ENCODE assay signal across 15 cellular contexts in the genomic region with DNA sequence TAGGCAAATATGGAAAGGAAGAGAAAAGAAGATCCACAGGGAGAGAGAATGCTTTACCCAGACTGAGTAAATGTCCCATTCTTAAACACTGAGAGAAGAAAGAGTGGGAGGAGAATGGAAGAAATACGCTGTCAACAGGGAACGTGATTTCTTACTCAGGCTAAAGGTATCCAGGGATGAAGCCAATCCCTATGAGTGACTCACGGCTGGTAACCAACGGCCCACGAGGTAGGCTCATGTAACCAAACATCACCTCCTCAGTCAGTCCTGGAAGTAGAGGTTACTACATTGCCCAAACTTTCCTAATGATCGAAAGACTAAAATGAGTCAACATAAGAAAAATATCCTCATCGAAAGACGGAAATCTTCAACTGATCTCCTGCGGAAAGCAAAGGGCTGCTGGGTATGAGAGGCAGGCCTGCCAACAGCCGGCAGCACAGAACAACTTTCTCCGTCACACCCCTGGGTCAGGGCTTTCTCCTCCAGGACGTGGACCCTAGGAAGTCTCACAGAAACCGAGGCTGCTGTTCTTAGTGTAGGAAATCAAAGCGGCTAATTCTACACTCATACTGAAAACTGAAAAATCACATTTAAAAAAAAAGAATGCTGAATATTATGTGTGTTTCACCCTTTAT.
A peak's percentile ranks its signal among the peaks of the same experiment; 100 is the strongest.
DNase-seq lines count a peak whose midpoint lies in the region; ATAC-seq and TF ChIP-seq lines count a peak whose summit lies in the region.
"Had no signal": no experiment of that assay in that cellular context is flagged by ENCODE, and none has a peak within 500 bp of the region (broad histone marks: within the 10 kb centered on the region; RNA-seq: fewer than 3 reads in every experiment).

No MANE protein-coding gene starts in this region.

- no peaks in the 10 kb centered on the region for H3K36me3 ChIP-seq in GM23338 (ENCODE audit: insufficient read depth)
- H3K36me3 ChIP-seq in SK-N-SH (replicated peaks in 1 of 2; ENCODE audit: control insufficient read depth in 1 of 2, insufficient read depth in 2 of 2, low read length in 1 of 2) = no peaks in the 10 kb centered on the region
- H3K36me3 ChIP-seq in skeletal muscle satellite cell (ENCODE audit: insufficient read depth, low read length) = no peaks in the 10 kb centered on the region
- no peaks in the 10 kb centered on the region for H3K36me3 ChIP-seq in H7 (replicated peaks; ENCODE audit: control insufficient read depth, insufficient read depth, low read length)

- CTCF ChIA-PET in SK-N-SH (lab: Yijun Ruan, JAX) = no interaction called here

- peak; percentile 33; the same call in 2 of the 3 replicates for ATAC-seq in GM23338
- no peak for ATAC-seq in GM18870 (IDR thresholded peaks at IDR 0.05; ENCODE audit: unreplicated experiment)

- no peaks in the 10 kb centered on the region for H3K9me2 ChIP-seq in GM23338 (ENCODE audit: insufficient read depth)
- no peaks in the 10 kb centered on the region for H3K9me2 ChIP-seq in SK-N-SH

- no peaks in the 10 kb centered on the region for H3K27me3 Mint-ChIP-seq in GM23338 (ENCODE audit: insufficient read depth, low read depth, poor library complexity)
- H3K27me3 Mint-ChIP-seq: naive B cell had no signal

- no peak for TF ChIP-seq CTCF in GM23338 (conservative IDR thresholded peaks at IDR 0.05; ENCODE audit: low read depth in 2 of 2)
- no peak for TF ChIP-seq CTCF in SK-N-SH (IDR thresholded peaks at IDR 0.05)
- TF ChIP-seq CTCF in fibroblast of mammary gland (conservative IDR thresholded peaks at IDR 0.05; ENCODE audit: control insufficient read depth, insufficient read depth, low read depth, low read length) = peak; percentile 2

- H3K9ac ChIP-seq in SK-N-SH (no peak overlapping the region; the same call in 1 of the 2 replicates), skeletal muscle satellite cell (ENCODE audit: low read depth, low read length) (peak overlapping the region; percentile 11)

- no peak overlapping the region for H3K27ac ChIP-seq in GM23338 (ENCODE audit: low read depth)
- H3K27ac ChIP-seq in SK-N-SH (ENCODE audit: low read depth in 2 of 2, low read length in 1 of 2) = peak overlapping the region in 1 of 2 experiments; percentile 67; a peak in 2 of 4 replicates
- H3K27ac ChIP-seq: dorsolateral prefrontal cortex, stomach, VCaP had no signal

- TF ChIP-seq EP300 in SK-N-SH (IDR thresholded peaks at IDR 0.05; ENCODE audit: borderline replicate concordance in 1 of 2, low read depth in 1 of 2, low read length in 1 of 2) = peak in 1 of 2 experiments; percentile 44; a peak in 1 of 4 replicates

- WGBS in SK-N-SH (ENCODE audit: low lambda C conversion rate) = 54% methylated on average over 14 of the region's 14 CpGs

- no peaks in the 10 kb centered on the region for H3F3A ChIP-seq in GM23338 (replicated peaks; ENCODE audit: low read depth)
- peaks cover 14% of the 10 kb centered on the region for H3F3A ChIP-seq in SK-N-SH (replicated peaks; ENCODE audit: insufficient read depth)

- H3K79me2 ChIP-seq in GM23338 (replicated peaks; ENCODE audit: insufficient read depth) (no peaks in the 10 kb centered on the region), SK-N-SH (ENCODE audit: insufficient read depth) (no peaks in the 10 kb centered on the region)

- H3K4me1 ChIP-seq in GM23338 (ENCODE audit: insufficient read depth) (no peaks in the 10 kb centered on the region), SK-N-SH (ENCODE audit: control insufficient read depth in 1 of 2, insufficient read depth in 2 of 2, low read depth in 1 of 2, low read length in 1 of 2) (peaks cover 0 to 4% of the 10 kb centered on the region in 2 experiments; a peak in 1 of 4 replicates), skeletal muscle satellite cell (ENCODE audit: control insufficient read depth, insufficient read depth, low read length) (peaks cover 13% of the 10 kb centered on the region)
- H3K4me1 ChIP-seq: stomach had no signal

- H2AFZ ChIP-seq in GM23338 (no peak overlapping the region), SK-N-SH (ENCODE audit: low read depth) (no peak overlapping the region)

- H3K9me3 Mint-ChIP-seq in GM23338 = no peaks in the 10 kb centered on the region
- H3K9me3 Mint-ChIP-seq: naive B cell had no signal

- H4K20me1 ChIP-seq in GM23338 (replicated peaks; ENCODE audit: insufficient read depth) (no peaks in the 10 kb centered on the region), SK-N-SH (ENCODE audit: insufficient read depth) (no peaks in the 10 kb centered on the region)

- DNase-seq in GM23338 (ENCODE audit: low spot score) (no peak), SK-N-SH (no peak), fibroblast of mammary gland (ENCODE audit: low read depth) (peak; percentile 99), H7 (no peak), SKM-1 (lab: John Stamatoyannopoulos, UW; ENCODE audit: unreplicated experiment) (no peak), NCI-H2227 treated with DMSO at 0.1 percent for 48 hours (lab: John Stamatoyannopoulos, UW) (no peak)
- DNase-seq: activated T-cell treated with anti-CD3 and anti-CD28 coated beads, Interleukin-2, amount 50 U/mL, for 48 hours; dorsolateral prefrontal cortex; naive B cell; NCI-H1694; OCI-M1; stomach had no signal

- H3K27me3 ChIP-seq in GM23338 (ENCODE audit: insufficient read depth) = no peaks in the 10 kb centered on the region
- no peaks in the 10 kb centered on the region for H3K27me3 ChIP-seq in SK-N-SH (ENCODE audit: insufficient read depth)
- no peaks in the 10 kb centered on the region for H3K27me3 ChIP-seq in skeletal muscle satellite cell (ENCODE audit: control insufficient read depth, insufficient read depth, low read length)
- no peaks in the 10 kb centered on the region for H3K27me3 ChIP-seq in H7 (ENCODE audit: control insufficient read depth, insufficient read depth, low read length)
- H3K27me3 ChIP-seq: dorsolateral prefrontal cortex, stomach had no signal

- H3K4me1 Mint-ChIP-seq in GM23338 = peaks cover 6% of the 10 kb centered on the region; the same call in 2 of the 3 replicates
- H3K4me1 Mint-ChIP-seq: naive B cell had no signal

- H3K27ac Mint-ChIP-seq in GM23338 = 0 out of 2 replicates have a peak overlapping the region, but pooled peaks have one; percentile 0

- TF ChIP-seq RAD21 in SK-N-SH (IDR thresholded peaks at IDR 0.05; ENCODE audit: low read length) = no peak

- H3K4me3 ChIP-seq in GM23338 = no peak overlapping the region
- no peak overlapping the region for H3K4me3 ChIP-seq in SK-N-SH (ENCODE audit: low read depth in 2 of 2, low read length in 1 of 2)
- no peak overlapping the region for H3K4me3 ChIP-seq in fibroblast of mammary gland (ENCODE audit: control insufficient read depth, low read depth, low read length)
- H3K4me3 ChIP-seq in skeletal muscle satellite cell (ENCODE audit: low read length) = no peak overlapping the region
- no peak overlapping the region for H3K4me3 ChIP-seq in H7 (ENCODE audit: insufficient read depth, low read depth, low read length)
- H3K4me3 ChIP-seq: dorsolateral prefrontal cortex, stomach had no signal

- H3K4me3 Mint-ChIP-seq in GM23338 = no peak overlapping the region
- H3K4me3 Mint-ChIP-seq: naive B cell had no signal

- no peaks in the 10 kb centered on the region for H3K36me3 Mint-ChIP-seq in GM23338 (ENCODE audit: low read depth)

- H3K4me2 ChIP-seq in GM23338 (no peak overlapping the region), SK-N-SH (peak overlapping the region; percentile 18; the same call in 1 of the 2 replicates), skeletal muscle satellite cell (ENCODE audit: low read length) (peak overlapping the region; percentile 45)

- H3K9me3 ChIP-seq in SK-N-SH (no peaks in the 10 kb centered on the region), skeletal muscle satellite cell (replicated peaks; ENCODE audit: low read length) (no peaks in the 10 kb centered on the region)
- H3K9me3 ChIP-seq: stomach had no signal

- POLR2A ChIA-PET in SK-N-SH (lab: Yijun Ruan, JAX) = no interaction called here

TF ChIP-seq in GM23338, 12 proteins besides CTCF, POLR2A, EP300 and RAD21 (continues in another document):
- no peak for TF ChIP-seq STAT1 (IDR thresholded peaks at IDR 0.05; ENCODE audit: unreplicated experiment)
- TF ChIP-seq NANOG (IDR thresholded peaks at IDR 0.05; ENCODE audit: borderline replicate concordance) = no peak
- TF ChIP-seq EZH2 (IDR thresholded peaks at IDR 0.05; ENCODE audit: low read depth, unreplicated experiment) = no peak
- no peak for TF ChIP-seq POLR2AphosphoS5 (IDR thresholded peaks at IDR 0.05; ENCODE audit: low read depth)
- no peak for TF ChIP-seq ZNF331 (CRISPR knock-in tag; IDR thresholded peaks at IDR 0.05; ENCODE audit: low read depth)
- no peak for TF ChIP-seq ZNF114 (CRISPR knock-in tag; IDR thresholded peaks at IDR 0.05)
- TF ChIP-seq JUNB (IDR thresholded peaks at IDR 0.05; ENCODE audit: unreplicated experiment) = no peak

TF ChIP-seq in SK-N-SH, 30 proteins besides CTCF, POLR2A, EP300 and RAD21 (continues in another document):
- TF ChIP-seq, protein P1, sequence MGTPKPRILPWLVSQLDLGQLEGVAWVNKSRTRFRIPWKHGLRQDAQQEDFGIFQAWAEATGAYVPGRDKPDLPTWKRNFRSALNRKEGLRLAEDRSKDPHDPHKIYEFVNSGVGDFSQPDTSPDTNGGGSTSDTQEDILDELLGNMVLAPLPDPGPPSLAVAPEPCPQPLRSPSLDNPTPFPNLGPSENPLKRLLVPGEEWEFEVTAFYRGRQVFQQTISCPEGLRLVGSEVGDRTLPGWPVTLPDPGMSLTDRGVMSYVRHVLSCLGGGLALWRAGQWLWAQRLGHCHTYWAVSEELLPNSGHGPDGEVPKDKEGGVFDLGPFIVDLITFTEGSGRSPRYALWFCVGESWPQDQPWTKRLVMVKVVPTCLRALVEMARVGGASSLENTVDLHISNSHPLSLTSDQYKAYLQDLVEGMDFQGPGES (IDR thresholded peaks at IDR 0.05; ENCODE audit: low read depth, low read length) = no peak
- TF ChIP-seq POLR2AphosphoS5 (IDR thresholded peaks at IDR 0.05; ENCODE audit: low read depth, low read length) (peak; percentile 17; the same call in 1 of the 2 replicates), NFIC (IDR thresholded peaks at IDR 0.05; ENCODE audit: borderline replicate concordance) (peak; percentile 49; the same call in 1 of the 2 replicates), YY1 (IDR thresholded peaks at IDR 0.05; ENCODE audit: low read depth) (no peak), FOXJ3 (CRISPR knock-in tag; IDR thresholded peaks at IDR 0.05) (no peak), ELF1 (IDR thresholded peaks at IDR 0.05) (no peak), JUND (IDR thresholded peaks at IDR 0.05) (peak; percentile 90), RCOR1 (IDR thresholded peaks at IDR 0.05; ENCODE audit: low read length) (no peak)
- TF ChIP-seq, protein P2, sequence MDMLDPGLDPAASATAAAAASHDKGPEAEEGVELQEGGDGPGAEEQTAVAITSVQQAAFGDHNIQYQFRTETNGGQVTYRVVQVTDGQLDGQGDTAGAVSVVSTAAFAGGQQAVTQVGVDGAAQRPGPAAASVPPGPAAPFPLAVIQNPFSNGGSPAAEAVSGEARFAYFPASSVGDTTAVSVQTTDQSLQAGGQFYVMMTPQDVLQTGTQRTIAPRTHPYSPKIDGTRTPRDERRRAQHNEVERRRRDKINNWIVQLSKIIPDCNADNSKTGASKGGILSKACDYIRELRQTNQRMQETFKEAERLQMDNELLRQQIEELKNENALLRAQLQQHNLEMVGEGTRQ (IDR thresholded peaks at IDR 0.05; ENCODE audit: borderline replicate concordance, low read depth, low read length) = no peak
